8 cellular contexts compared by ENCODE assay signal in genomic region chr3:100333970-100334339, GRCh38. TPM values are rescaled to one million over a fixed set of nuclear protein-coding genes. Genes with fewer than 3 reads are reported as not detected.
DNase-seq lines count a peak whose midpoint lies in the region; ATAC-seq, FAIRE-seq and TF ChIP-seq lines count a peak whose summit lies in the region.

No MANE protein-coding gene starts in this region.

- no peaks in the 10 kb centered on the region for H3K27me3 ChIP-seq in mucosa of stomach (ENCODE audit: control insufficient read depth, insufficient read depth, low read length)

- ATAC-seq in stimulated activated naive CD8-positive, alpha-beta T cell treated with anti-CD3 and anti-CD28 coated beads, Interleukin-15, Interleukin-2, amounts not matched to agents 100 U/mL and 50 U/mL, for 24 hours, result no peak
- ATAC-seq in central memory CD8-positive, alpha-beta T cell (replicated peaks; ENCODE audit: extremely low read depth, poor library complexity, severe bottlenecking), result no peak

- no peaks in the 10 kb centered on the region for H3K36me3 ChIP-seq in mucosa of stomach (ENCODE audit: control insufficient read depth, insufficient read depth, low read length)

- H3K9me3 ChIP-seq in mucosa of stomach (ENCODE audit: control insufficient read depth, low read length), result no peaks in the 10 kb centered on the region

- peaks cover 7% of the 10 kb centered on the region for H3K4me1 ChIP-seq in mucosa of stomach (ENCODE audit: control insufficient read depth, insufficient read depth, low read length)

- no peak for FAIRE-seq in GM12892 (lab: Jason Lieb, UNC)

- peak overlapping the region; percentile 61 for H3K9ac ChIP-seq in mucosa of stomach (ENCODE audit: low read length)

- no peak for DNase-seq in stimulated activated naive CD8-positive, alpha-beta T cell treated with anti-CD3 and anti-CD28 coated beads, Interleukin-15, Interleukin-2, amounts not matched to agents 100 U/mL and 50 U/mL, for 24 hours
- no peak for DNase-seq in central memory CD8-positive, alpha-beta T cell (ENCODE audit: low spot score in 2 of 2)
- DNase-seq in hippocampal formation (lab: John Stamatoyannopoulos, UW) (no peak), LoVo (ENCODE audit: low spot score) (no peak), GM03348 (ENCODE audit: low spot score) (no peak), GM12892 (ENCODE audit: insufficient read length) (no peak)

- no peaks in the 10 kb centered on the region for H3K9me3 Mint-ChIP-seq in stimulated activated naive CD8-positive, alpha-beta T cell treated with anti-CD3 and anti-CD28 coated beads, Interleukin-15, Interleukin-2, amounts not matched to agents 100 ng/mL and 50 ng/mL, for 24 hours
- no peaks in the 10 kb centered on the region for H3K9me3 Mint-ChIP-seq in central memory CD8-positive, alpha-beta T cell

- H3K4me3 Mint-ChIP-seq in stimulated activated naive CD8-positive, alpha-beta T cell treated with anti-CD3 and anti-CD28 coated beads, Interleukin-15, Interleukin-2, amounts not matched to agents 100 ng/mL and 50 ng/mL, for 24 hours, result peak overlapping the region; percentile 84
- peak overlapping the region; percentile 89 for H3K4me3 Mint-ChIP-seq in central memory CD8-positive, alpha-beta T cell

- H3K4me3 ChIP-seq in mucosa of stomach (ENCODE audit: low read length), result peak overlapping the region; percentile 48

- H3K36me3 Mint-ChIP-seq in stimulated activated naive CD8-positive, alpha-beta T cell treated with anti-CD3 and anti-CD28 coated beads, Interleukin-15, Interleukin-2, amounts not matched to agents 100 ng/mL and 50 ng/mL, for 24 hours (ENCODE audit: low read depth), result peaks cover 10% of the 10 kb centered on the region
- H3K36me3 Mint-ChIP-seq in central memory CD8-positive, alpha-beta T cell (ENCODE audit: insufficient read depth), result no peaks in the 10 kb centered on the region

- TF ChIP-seq POLR2A in GM12892 (IDR thresholded peaks at IDR 0.05; ENCODE audit: low read depth, low read length), result no peak

- no peaks in the 10 kb centered on the region for H3K27me3 Mint-ChIP-seq in stimulated activated naive CD8-positive, alpha-beta T cell treated with anti-CD3 and anti-CD28 coated beads, Interleukin-15, Interleukin-2, amounts not matched to agents 100 ng/mL and 50 ng/mL, for 24 hours
- H3K27me3 Mint-ChIP-seq in central memory CD8-positive, alpha-beta T cell, result no peaks in the 10 kb centered on the region

- peak overlapping the region; percentile 83 for H3K27ac Mint-ChIP-seq in stimulated activated naive CD8-positive, alpha-beta T cell treated with anti-CD3 and anti-CD28 coated beads, Interleukin-15, Interleukin-2, amounts not matched to agents 100 ng/mL and 50 ng/mL, for 24 hours
- peak overlapping the region; percentile 70 for H3K27ac Mint-ChIP-seq in central memory CD8-positive, alpha-beta T cell (ENCODE audit: low read depth)

- peaks cover 25% of the 10 kb centered on the region for H3K4me1 Mint-ChIP-seq in stimulated activated naive CD8-positive, alpha-beta T cell treated with anti-CD3 and anti-CD28 coated beads, Interleukin-15, Interleukin-2, amounts not matched to agents 100 ng/mL and 50 ng/mL, for 24 hours (ENCODE audit: low read depth)
- peaks cover 19% of the 10 kb centered on the region for H3K4me1 Mint-ChIP-seq in central memory CD8-positive, alpha-beta T cell

RNA-seq across cellular contexts. Expression of gene NIT2, which starts 0.6 kb away (rescaled TPM):
- polyA plus RNA-seq in GM12892 (2012; ENCODE audit: missing spikeins), result 130 TPM
